In genomic region chr1:79239840-79240239, GRCh38 we compare ENCODE assay signal across 1 cellular context.
A peak's percentile ranks its signal among the peaks of the same experiment; 100 is the strongest.
TF ChIP-seq lines count a peak whose summit lies in the region.

No MANE protein-coding gene starts in this region.

TF ChIP-seq in HEK293, 187 proteins besides CTCF, POLR2A, EP300 and RAD21 (continued from another document):
- TF ChIP-seq ZNF585B (tag by site-specific recombination; IDR thresholded peaks at IDR 0.05) (peak; percentile 82), ZNF394 (tag by site-specific recombination; IDR thresholded peaks at IDR 0.05; ENCODE audit: borderline replicate concordance) (no peak), ZNF677 (tag by site-specific recombination; IDR thresholded peaks at IDR 0.05) (no peak), ZBTB17 (tag by site-specific recombination; IDR thresholded peaks at IDR 0.05) (no peak), KLF10 (tag by site-specific recombination; IDR thresholded peaks at IDR 0.05) (no peak), ZBTB49 (tag by site-specific recombination; IDR thresholded peaks at IDR 0.05; ENCODE audit: low read depth) (no peak), ZNF843 (tag by site-specific recombination; IDR thresholded peaks at IDR 0.05) (no peak), TRIM28 (IDR thresholded peaks at IDR 0.05; ENCODE audit: borderline replicate concordance, low read length) (peak; percentile 60; the same call in 1 of the 2 replicates), ZBTB10 (tag by site-specific recombination; IDR thresholded peaks at IDR 0.05) (no peak)
